Comparison of ENCODE assay signal across 8 cellular contexts in the genomic region with DNA sequence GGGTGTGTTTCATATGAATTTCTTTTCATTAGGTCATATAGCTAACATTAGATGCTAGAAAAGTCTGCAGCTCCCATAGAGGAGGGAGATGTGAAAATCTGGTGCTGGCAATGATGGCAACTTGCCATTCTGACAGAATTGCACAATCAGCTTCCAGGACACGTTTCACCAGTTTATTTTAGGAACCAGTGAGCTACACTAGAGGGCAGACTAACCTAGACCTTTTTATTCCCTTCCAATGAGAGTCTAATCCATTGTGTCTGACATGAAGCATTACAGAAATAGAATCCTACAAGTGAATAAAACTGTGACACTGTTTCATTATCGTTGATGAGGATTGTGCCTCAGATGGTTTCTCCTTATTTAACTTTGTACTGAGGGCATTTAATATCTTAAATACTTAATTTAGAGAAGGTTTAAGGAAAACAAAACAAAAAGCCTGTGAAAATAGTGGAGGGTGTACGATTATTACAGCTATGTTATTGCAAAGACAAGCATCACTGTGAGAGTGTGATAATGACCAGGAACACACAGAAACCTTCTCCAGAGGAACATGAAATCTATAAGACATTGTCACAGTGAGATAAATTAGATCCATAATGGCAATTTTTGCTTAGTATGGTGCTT.
A peak's percentile ranks its signal among the peaks of the same experiment; 100 is the strongest.
DNase-seq lines count a peak whose midpoint lies in the region; ATAC-seq, FAIRE-seq and TF ChIP-seq lines count a peak whose summit lies in the region.

No MANE protein-coding gene starts in this region.

- ATAC-seq in GM21390 (IDR thresholded peaks at IDR 0.05; ENCODE audit: unreplicated experiment): peak; percentile 70
- peak; percentile 99 for ATAC-seq in gastrocnemius medialis

- 33% methylated on average over 3 of the region's 3 CpGs for WGBS in hepatocyte (ENCODE audit: low lambda C conversion rate, missing lambda C conversion rate)

- H3K9me3 ChIP-seq in hepatocyte (ENCODE audit: low read depth) (no peaks in the 10 kb centered on the region), gastrocnemius medialis (no peaks in the 10 kb centered on the region)

- H3K4me1 ChIP-seq in hepatocyte (ENCODE audit: insufficient read depth) (peaks cover 28% of the 10 kb centered on the region), gastrocnemius medialis (peaks cover 12 to 27% of the 10 kb centered on the region in 2 donors)

- no peak overlapping the region for H3K4me3 ChIP-seq in astrocyte of the spinal cord (ENCODE audit: low read depth, low read length)
- H3K4me3 ChIP-seq in hepatocyte: no peak overlapping the region
- no peak overlapping the region for H3K4me3 ChIP-seq in gastrocnemius medialis

- intact Hi-C loops in gastrocnemius medialis (cut with DNase I; ENCODE audit: low total_unique reads): loop anchor here (1.0 to 5.0 kb wide), 3 partner anchors 151 to 923 kb away; no protein-coding TSS in a partner anchor

- no peak overlapping the region for H2AFZ ChIP-seq in hepatocyte

- H3K79me2 ChIP-seq in hepatocyte: no peaks in the 10 kb centered on the region

- H3K36me3 ChIP-seq in hepatocyte (replicated peaks; ENCODE audit: insufficient read depth, low read depth): no peaks in the 10 kb centered on the region
- no peaks in the 10 kb centered on the region for H3K36me3 ChIP-seq in gastrocnemius medialis

- DNase-seq in G401 (ENCODE audit: low spot score) (peak; percentile 84), HTR-8/SVneo (ENCODE audit: insufficient read length, low spot score) (peak; percentile 45), NOMO-1 treated with DMSO at 0.1 percent for 48 hours (lab: John Stamatoyannopoulos, UW; ENCODE audit: unreplicated experiment) (peak; percentile 89), astrocyte of the spinal cord (ENCODE audit: low read depth, low spot score) (peak; percentile 88), hepatocyte (ENCODE audit: low spot score) (peak; percentile 85), gastrocnemius medialis (peak; percentile 60 to 68)
- no peak for DNase-seq in activated naive CD4-positive, alpha-beta T cell treated with anti-CD3 and anti-CD28 coated beads, Interleukin-2, amount 50 U/mL, for 16 hours

- no peaks in the 10 kb centered on the region for H4K20me1 ChIP-seq in hepatocyte (ENCODE audit: insufficient read depth, poor library complexity, severe bottlenecking)

- no peaks in the 10 kb centered on the region for H3K27me3 ChIP-seq in hepatocyte
- no peaks in the 10 kb centered on the region for H3K27me3 ChIP-seq in gastrocnemius medialis

- H3K27ac ChIP-seq in hepatocyte: peak overlapping the region; percentile 8
- H3K27ac ChIP-seq in gastrocnemius medialis: peak overlapping the region in 1 of 4 donors; percentile 57

- FAIRE-seq in HTR-8/SVneo (lab: Jason Lieb, UNC): no peak

- no peak for TF ChIP-seq POLR2A in gastrocnemius medialis (IDR thresholded peaks at IDR 0.05)

- in situ Hi-C loops in G401 (cut with HindIII; ENCODE audit: low sequenced_read_pairs) (no loop called here), astrocyte of the spinal cord (cut with HindIII; ENCODE audit: low sequenced_read_pairs) (no loop called here), gastrocnemius medialis (cut with MboI; ENCODE audit: low sequenced_read_pairs in 4 of 4) (loop anchor here (10.0 to 25.0 kb wide), 4 partner anchors 329 to 923 kb away; no protein-coding TSS in a partner anchor)

- TF ChIP-seq CTCF in astrocyte of the spinal cord (IDR thresholded peaks at IDR 0.05; ENCODE audit: low read depth, low read length) (peak; percentile 72), hepatocyte (IDR thresholded peaks at IDR 0.05; ENCODE audit: poor library complexity) (peak; percentile 73), gastrocnemius medialis (IDR thresholded peaks at IDR 0.05 in 4 of 5, conservative IDR thresholded peaks at IDR 0.05 in 1 of 5) (peak; percentile 37 to 65 (median 64))

- H3K9me2 ChIP-seq in hepatocyte (replicated peaks; ENCODE audit: insufficient read depth): no peaks in the 10 kb centered on the region

- no peak overlapping the region for H3K4me2 ChIP-seq in hepatocyte

Comparison
In these comparisons a context has a peak if more than half of its experiments do, and no peak if none do; other contexts are left out.
1. in situ Hi-C loops: an anchor here in gastrocnemius medialis (10.0 to 25.0 kb wide); none called in G401 and astrocyte of the spinal cord.